In genomic region chr20:64041040-64041780, GRCh38 we compare ENCODE assay signal across 1 cellular context.
TF ChIP-seq lines count a peak whose summit lies in the region.

No MANE protein-coding gene starts in this region.

TF ChIP-seq in HepG2, 621 proteins besides CTCF, POLR2A, EP300 and RAD21 (continued from another document and continues in another):
- TF ChIP-seq MTF2 (CRISPR knock-in tag; IDR thresholded peaks at IDR 0.05; ENCODE audit: borderline replicate concordance) (0 out of 2 replicates have a peak, but pooled peaks have one; percentile 25), PHF21A (CRISPR knock-in tag; IDR thresholded peaks at IDR 0.05) (no peak; the same call in none of the 2 replicates), ZIK1 (CRISPR knock-in tag; IDR thresholded peaks at IDR 0.05; ENCODE audit: borderline replicate concordance, low read depth) (no peak), FOXC1 (CRISPR knock-in tag; IDR thresholded peaks at IDR 0.05; ENCODE audit: borderline replicate concordance) (0 out of 2 replicates have a peak, but pooled peaks have one; percentile 3), LRRFIP1 (CRISPR knock-in tag; conservative IDR thresholded peaks at IDR 0.05) (peak; percentile 69; the same call in 1 of the 2 replicates), ZFAT (CRISPR knock-in tag; conservative IDR thresholded peaks at IDR 0.05) (no peak), ZNF335 (CRISPR knock-in tag; IDR thresholded peaks at IDR 0.05) (no peak), NFYC (CRISPR knock-in tag; IDR thresholded peaks at IDR 0.05) (peak; percentile 44), ZNF138 (CRISPR knock-in tag; IDR thresholded peaks at IDR 0.05; ENCODE audit: low read depth) (0 out of 2 replicates have a peak, but pooled peaks have one; percentile 16), SAFB2 (CRISPR knock-in tag; IDR thresholded peaks at IDR 0.05; ENCODE audit: borderline replicate concordance, low read depth) (no peak), NR2F6 (IDR thresholded peaks at IDR 0.05) (no peak), NR2F6 (CRISPR knock-in tag; IDR thresholded peaks at IDR 0.05) (no peak; the same call in 1 of the 2 replicates), ZFX (CRISPR knock-in tag; IDR thresholded peaks at IDR 0.05; ENCODE audit: low read depth) (peak; percentile 85), FOXP1 (IDR thresholded peaks at IDR 0.05) (no peak), FOXP1 (CRISPR knock-in tag; IDR thresholded peaks at IDR 0.05) (no peak), NBN (conservative IDR thresholded peaks at IDR 0.05) (no peak), ZFYVE20 (CRISPR knock-in tag; IDR thresholded peaks at IDR 0.05; ENCODE audit: borderline replicate concordance, low read depth) (peak; percentile 36; the same call in 1 of the 2 replicates), ZBTB42 (CRISPR knock-in tag; IDR thresholded peaks at IDR 0.05) (no peak), ZNF652 (CRISPR knock-in tag; IDR thresholded peaks at IDR 0.05; ENCODE audit: borderline replicate concordance, low read depth) (no peak), ZNF33B (CRISPR knock-in tag; IDR thresholded peaks at IDR 0.05) (no peak; the same call in 1 of the 2 replicates), DBP (CRISPR knock-in tag; IDR thresholded peaks at IDR 0.05; ENCODE audit: not compliant biosample characterization) (no peak), ZNF18 (CRISPR knock-in tag; IDR thresholded peaks at IDR 0.05; ENCODE audit: insufficient replicate concordance) (no peak), CCAR2 (optimal IDR thresholded peaks at IDR 0.05; ENCODE audit: low read depth, low read length) (no peak), ZNF329 (CRISPR knock-in tag; IDR thresholded peaks at IDR 0.05; ENCODE audit: low read depth) (no peak), MLLT10 (CRISPR knock-in tag; IDR thresholded peaks at IDR 0.05) (no peak), TRAFD1 (CRISPR knock-in tag; IDR thresholded peaks at IDR 0.05; ENCODE audit: borderline replicate concordance) (no peak), CHCHD3 (CRISPR knock-in tag; IDR thresholded peaks at IDR 0.05) (peak; percentile 89), NFATC3 (CRISPR knock-in tag; IDR thresholded peaks at IDR 0.05) (0 out of 2 replicates have a peak, but pooled peaks have one; percentile 65), PRPF4 (IDR thresholded peaks at IDR 0.05; ENCODE audit: low read depth, low read length, poor library complexity, severe bottlenecking) (no peak), CERS6 (CRISPR knock-in tag; IDR thresholded peaks at IDR 0.05) (no peak), ZNF605 (CRISPR knock-in tag; IDR thresholded peaks at IDR 0.05) (peak; percentile 36), ZNF644 (CRISPR knock-in tag; IDR thresholded peaks at IDR 0.05; ENCODE audit: low read depth) (no peak), SMAD3 (CRISPR knock-in tag; IDR thresholded peaks at IDR 0.05) (no peak; the same call in 1 of the 2 replicates), MNT (IDR thresholded peaks at IDR 0.05) (0 out of 2 replicates have a peak, but pooled peaks have one; percentile 15), ATRX (CRISPR knock-in tag; IDR thresholded peaks at IDR 0.05; ENCODE audit: borderline replicate concordance) (no peak), ATF6 (CRISPR knock-in tag; conservative IDR thresholded peaks at IDR 0.05) (no peak), DR1 (CRISPR knock-in tag; IDR thresholded peaks at IDR 0.05) (no peak), ZNF354B (CRISPR knock-in tag; IDR thresholded peaks at IDR 0.05) (peak; percentile 76; the same call in 1 of the 2 replicates), HDAC2 (CRISPR knock-in tag; IDR thresholded peaks at IDR 0.05) (no peak; the same call in 1 of the 2 replicates), ZNF883 (CRISPR knock-in tag; IDR thresholded peaks at IDR 0.05; ENCODE audit: not compliant biosample characterization) (no peak), ZNF12 (CRISPR knock-in tag; IDR thresholded peaks at IDR 0.05) (peak; percentile 79; the same call in 1 of the 2 replicates), KMT2B (CRISPR knock-in tag; IDR thresholded peaks at IDR 0.05) (no peak), AKNA (CRISPR knock-in tag; IDR thresholded peaks at IDR 0.05; ENCODE audit: borderline replicate concordance) (no peak), DPF2 (CRISPR knock-in tag; IDR thresholded peaks at IDR 0.05; ENCODE audit: borderline replicate concordance, low read depth) (no peak), ARID3A (IDR thresholded peaks at IDR 0.05; ENCODE audit: low read depth, low read length) (no peak), MXI1 (IDR thresholded peaks at IDR 0.05; ENCODE audit: borderline replicate concordance, low read depth, low read length) (no peak), ZNF816 (CRISPR knock-in tag; IDR thresholded peaks at IDR 0.05; ENCODE audit: borderline replicate concordance) (no peak)
